In genomic region chr3:48663489-48664312, GRCh38 we compare ENCODE assay signal across 8 cellular contexts. TPM values are rescaled to one million over a fixed set of nuclear protein-coding genes. Genes with fewer than 3 reads are reported as not detected.
DNase-seq lines count a peak whose midpoint lies in the region; ATAC-seq and TF ChIP-seq lines count a peak whose summit lies in the region.

No MANE protein-coding gene starts in this region.

- H3K27me3 Mint-ChIP-seq in nephron progenitor cell (ENCODE audit: low read depth, poor library complexity) = no peaks in the 10 kb centered on the region
- H3K27me3 Mint-ChIP-seq in stimulated activated naive CD8-positive, alpha-beta T cell treated with anti-CD3 and anti-CD28 coated beads, Interleukin-15, Interleukin-2, amounts not matched to agents 100 ng/mL and 50 ng/mL, for 24 hours = peaks cover 21% of the 10 kb centered on the region

- peak; percentile 66; the same call in 1 of the 2 replicates for TF ChIP-seq POLR2A in Raji (IDR thresholded peaks at IDR 0.05; ENCODE audit: insufficient read depth, low read depth, low read length)

- peak; percentile 90 for ATAC-seq in GM21737 (IDR thresholded peaks at IDR 0.05; ENCODE audit: unreplicated experiment)

- peak overlapping the region; percentile 100 for H3K27ac Mint-ChIP-seq in nephron progenitor cell
- H3K27ac Mint-ChIP-seq in stimulated activated naive CD8-positive, alpha-beta T cell treated with anti-CD3 and anti-CD28 coated beads, Interleukin-15, Interleukin-2, amounts not matched to agents 100 ng/mL and 50 ng/mL, for 24 hours = peak overlapping the region; percentile 87

- H3F3A ChIP-seq in DOHH2 (ENCODE audit: control insufficient read depth, insufficient read depth) = no peaks in the 10 kb centered on the region; the same call in 1 of the 2 replicates

- peak overlapping the region; percentile 98 for H3K4me3 Mint-ChIP-seq in nephron progenitor cell
- H3K4me3 Mint-ChIP-seq in stimulated activated naive CD8-positive, alpha-beta T cell treated with anti-CD3 and anti-CD28 coated beads, Interleukin-15, Interleukin-2, amounts not matched to agents 100 ng/mL and 50 ng/mL, for 24 hours = peak overlapping the region; percentile 86

- H3K4me1 ChIP-seq in DOHH2 (ENCODE audit: control insufficient read depth, low read length) = peaks cover 10% of the 10 kb centered on the region; the same call in 1 of the 2 replicates

- H3K9me3 Mint-ChIP-seq in nephron progenitor cell = peaks cover 3% of the 10 kb centered on the region
- H3K9me3 Mint-ChIP-seq in stimulated activated naive CD8-positive, alpha-beta T cell treated with anti-CD3 and anti-CD28 coated beads, Interleukin-15, Interleukin-2, amounts not matched to agents 100 ng/mL and 50 ng/mL, for 24 hours = no peaks in the 10 kb centered on the region

- 0 out of 2 replicates have a peak overlapping the region, but pooled peaks have one; percentile 2 for H3K4me2 ChIP-seq in DOHH2 (ENCODE audit: low read length)

- peaks cover 18% of the 10 kb centered on the region for H3K4me1 Mint-ChIP-seq in nephron progenitor cell
- peaks cover 21% of the 10 kb centered on the region for H3K4me1 Mint-ChIP-seq in stimulated activated naive CD8-positive, alpha-beta T cell treated with anti-CD3 and anti-CD28 coated beads, Interleukin-15, Interleukin-2, amounts not matched to agents 100 ng/mL and 50 ng/mL, for 24 hours (ENCODE audit: low read depth)

- no peaks in the 10 kb centered on the region for H4K20me1 ChIP-seq in DOHH2 (ENCODE audit: control insufficient read depth, insufficient read depth, low read depth, low read length)

- H3K27ac ChIP-seq in DOHH2 (ENCODE audit: low read depth, low read length) = no peak overlapping the region

- H3K27me3 ChIP-seq in DOHH2 (ENCODE audit: control insufficient read depth, low read length) = no peaks in the 10 kb centered on the region

- H3K36me3 Mint-ChIP-seq in nephron progenitor cell (ENCODE audit: low read depth) = peaks cover 36% of the 10 kb centered on the region
- peaks cover 5% of the 10 kb centered on the region for H3K36me3 Mint-ChIP-seq in stimulated activated naive CD8-positive, alpha-beta T cell treated with anti-CD3 and anti-CD28 coated beads, Interleukin-15, Interleukin-2, amounts not matched to agents 100 ng/mL and 50 ng/mL, for 24 hours (ENCODE audit: low read depth)

- peak; percentile 77 for TF ChIP-seq CTCF in DOHH2 (IDR thresholded peaks at IDR 0.05; ENCODE audit: low read depth, low read length, poor library complexity, severe bottlenecking)
- peak; percentile 81 for TF ChIP-seq CTCF in fibroblast of villous mesenchyme (IDR thresholded peaks at IDR 0.05; ENCODE audit: insufficient read depth, low read depth, low read length)
- peak; percentile 83 for TF ChIP-seq CTCF in nephron progenitor cell (IDR thresholded peaks at IDR 0.05)

- H3K9me3 ChIP-seq in DOHH2 (ENCODE audit: control insufficient read depth, insufficient read depth, low read length) = no peaks in the 10 kb centered on the region

- no peaks in the 10 kb centered on the region for H3K79me2 ChIP-seq in DOHH2 (ENCODE audit: control insufficient read depth, low read length)

- H3K9me2 ChIP-seq in DOHH2 (replicated peaks; ENCODE audit: control insufficient read depth, low read length) = no peaks in the 10 kb centered on the region

- no peaks in the 10 kb centered on the region for H3K36me3 ChIP-seq in DOHH2 (ENCODE audit: control insufficient read depth, low read length)

- no peak overlapping the region for H3K4me3 ChIP-seq in DOHH2 (ENCODE audit: low read length)
- H3K4me3 ChIP-seq in fibroblast of villous mesenchyme (ENCODE audit: low read depth, low read length) = peak overlapping the region; percentile 83

- DNase-seq in LHCN-M2 (ENCODE audit: low read depth) = peak; percentile 99
- DNase-seq in activated gamma-delta T cell (lab: John Stamatoyannopoulos, UW) = peak; percentile 55
- DNase-seq in fibroblast of villous mesenchyme (ENCODE audit: low read depth) = peak; percentile 99
- peak; percentile 98 for DNase-seq in nephron progenitor cell

RNA-seq across cellular contexts. Expression of gene CELSR3, which starts 1.0 kb away (rescaled TPM):
- total RNA-seq in LHCN-M2 (2014; rRNA removed) (4.3 and 4.5 TPM in 2 replicates), fibroblast of villous mesenchyme (1.6 and 1.7 TPM in 2 replicates)
- 2.6 TPM for polyA plus RNA-seq in LHCN-M2 (2012)

RNA-seq across cellular contexts. Expression of gene NCKIPSD, which starts 22.0 kb away (rescaled TPM):
- total RNA-seq in LHCN-M2 (2014; rRNA removed) (29.8 and 37.9 TPM in 2 replicates), fibroblast of villous mesenchyme (17.7 and 23.3 TPM in 2 replicates)
- polyA plus RNA-seq in LHCN-M2 (2012) = 20.4 TPM

RNA-seq across cellular contexts. Expression of gene SLC26A6, which starts 28.4 kb away (rescaled TPM):
- total RNA-seq in LHCN-M2 (2014; rRNA removed) (19.6 and 32.5 TPM in 2 replicates), fibroblast of villous mesenchyme (34.8 and 45.8 TPM in 2 replicates)
- polyA plus RNA-seq in LHCN-M2 (2012) = 6.9 TPM

RNA-seq across cellular contexts. Expression of gene TMEM89, which starts 42.1 kb away (rescaled TPM):
- total RNA-seq in LHCN-M2 (2014; rRNA removed) (not detected in 2 replicates), fibroblast of villous mesenchyme (not detected in 2 replicates)
- polyA plus RNA-seq in LHCN-M2 (2012) = not detected

RNA-seq across cellular contexts. Expression of gene IP6K2, which starts 53.3 kb away (rescaled TPM):
- total RNA-seq in LHCN-M2 (2014; rRNA removed) (69.2 and 70.4 TPM in 2 replicates), fibroblast of villous mesenchyme (46.4 and 55.7 TPM in 2 replicates)
- 59.9 TPM for polyA plus RNA-seq in LHCN-M2 (2012)
